Comparison of ENCODE assay signal across 8 cellular contexts in the genomic region with DNA sequence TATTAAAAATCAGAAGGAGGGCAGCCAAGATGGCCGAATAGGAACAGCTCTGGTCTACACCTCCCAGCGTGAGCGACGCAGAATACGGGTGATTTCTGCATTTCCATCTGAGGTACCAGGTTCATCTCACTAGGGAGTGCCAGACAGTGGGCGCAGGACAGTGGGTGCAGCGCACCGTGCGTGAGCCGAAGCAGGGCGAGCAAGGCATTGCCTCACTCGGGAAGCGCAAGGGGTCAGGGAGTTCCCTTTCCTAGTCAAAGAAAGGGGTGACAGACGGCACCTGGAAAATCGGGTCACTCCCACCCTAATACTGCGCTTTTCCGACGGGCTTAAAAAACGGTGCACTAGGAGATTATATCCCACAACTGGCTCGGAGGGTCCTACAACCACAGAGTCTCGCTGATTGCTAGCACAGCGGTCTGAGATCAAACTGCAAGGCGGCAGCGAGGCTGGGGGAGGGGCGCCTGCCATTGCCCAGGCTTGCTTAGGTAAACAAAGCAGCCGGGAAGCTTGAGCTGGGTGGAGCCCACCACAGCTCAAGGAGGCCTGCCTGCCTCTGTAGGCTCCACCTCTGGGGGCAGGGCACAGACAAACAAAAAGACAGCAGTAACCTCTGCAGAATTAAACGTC. TPM values are rescaled to one million over a fixed set of nuclear protein-coding genes. Genes with fewer than 3 reads are reported as not detected.
DNase-seq lines count a peak whose midpoint lies in the region; ATAC-seq, FAIRE-seq and TF ChIP-seq lines count a peak whose summit lies in the region.
"Not testable (repeated sequence)": the region's sequence is repeated elsewhere in the genome, so short reads cannot be mapped to it uniquely, and the experiment has no call there.

No MANE protein-coding gene starts in this region.

- H3K27ac ChIP-seq in A549 (peak overlapping the region; percentile 78 to 85), Panc1 (ENCODE audit: low read length) (peak overlapping the region; percentile 56)
- not testable (repeated sequence) for H3K27ac ChIP-seq in GM23338 (ENCODE audit: low read depth); H1 (ENCODE audit: low read depth, low read length); mesenchymal stem cell (ENCODE audit: low read length, poor library complexity, severe bottlenecking)

- not testable (repeated sequence) for H2BK15ac ChIP-seq in H1 (ENCODE audit: low read length); mesenchymal stem cell (ENCODE audit: low read depth, poor library complexity, severe bottlenecking)

- H3K4me1 Mint-ChIP-seq in GM23338; progenitor cell of endocrine pancreas (ENCODE audit: low read depth): not testable (repeated sequence)

- H3K27me3 Mint-ChIP-seq in GM23338 (ENCODE audit: insufficient read depth, low read depth, poor library complexity); progenitor cell of endocrine pancreas: not testable (repeated sequence)

- not testable (repeated sequence) for H3K4me1 ChIP-seq in A549; GM23338 (ENCODE audit: insufficient read depth); Panc1 (ENCODE audit: control insufficient read depth, insufficient read depth, low read length); H1 (replicated peaks in 1 of 4; ENCODE audit: control insufficient read depth in 3 of 4, insufficient read depth in 4 of 4, low read length in 3 of 4); mesenchymal stem cell (ENCODE audit: control insufficient read depth, insufficient read depth, low read depth, low read length)

- not testable (repeated sequence) for H2AFZ ChIP-seq in GM23338; H1 (ENCODE audit: low read length)
- peak overlapping the region; percentile 27 for H2AFZ ChIP-seq in mesenchymal stem cell (ENCODE audit: low read depth, low read length)

- H3K27me3 ChIP-seq in GM23338 (ENCODE audit: insufficient read depth); Panc1 (ENCODE audit: control insufficient read depth, insufficient read depth, low read length); H1 (replicated peaks in 1 of 4; ENCODE audit: control insufficient read depth in 3 of 4, extremely low read depth in 1 of 4, insufficient read depth in 3 of 4, low read length in 3 of 4); mesenchymal stem cell (ENCODE audit: control insufficient read depth in 1 of 2, insufficient read depth in 1 of 2, low read length in 2 of 2): not testable (repeated sequence)

- H3K36me3 Mint-ChIP-seq in GM23338 (ENCODE audit: low read depth): peaks cover 16% of the 10 kb centered on the region
- H3K36me3 Mint-ChIP-seq in progenitor cell of endocrine pancreas (ENCODE audit: insufficient read depth): peaks cover 12% of the 10 kb centered on the region

- intact Hi-C loops in Panc1 (cut with micrococcal nuclease; ENCODE audit: unreplicated experiment): not testable (repeated sequence)

- H4K8ac ChIP-seq in H1 (ENCODE audit: extremely low read depth, insufficient read depth, low read length): peak overlapping the region; percentile 85; the same call in 1 of the 2 replicates
- H4K8ac ChIP-seq in mesenchymal stem cell (ENCODE audit: low read length): not testable (repeated sequence)

- in situ Hi-C loops in Panc1 (cut with HindIII; ENCODE audit: low pct_unique_long_range_greater_than_20kb, low sequenced_read_pairs): not testable (repeated sequence)

- not testable (repeated sequence) for H4K91ac ChIP-seq in H1 (replicated peaks; ENCODE audit: insufficient read length, low read length); mesenchymal stem cell (ENCODE audit: low read length)

- H3K4ac ChIP-seq in H1 (replicated peaks; ENCODE audit: insufficient read length, low read depth, low read length); mesenchymal stem cell (ENCODE audit: low read depth in 1 of 2, low read length in 2 of 2): not testable (repeated sequence)

- not testable (repeated sequence) for H3K14ac ChIP-seq in H1 (ENCODE audit: insufficient read length); mesenchymal stem cell (ENCODE audit: low read length in 2 of 2)

- not testable (repeated sequence) for H3K36me3 ChIP-seq in GM23338 (ENCODE audit: insufficient read depth); Panc1 (ENCODE audit: control insufficient read depth, insufficient read depth, low read length); H1 (ENCODE audit: control insufficient read depth in 2 of 4, insufficient read depth in 4 of 4, low read length in 3 of 4); mesenchymal stem cell (ENCODE audit: control insufficient read depth in 1 of 2, insufficient read depth in 2 of 2, low read depth in 1 of 2, low read length in 2 of 2)

- WGBS in A549 (ENCODE audit: missing lambda C conversion rate): 1% methylated on average over 15 of the region's 27 CpGs
- WGBS in H1 (ENCODE audit: extremely low coverage in 1 of 2, insufficient coverage in 1 of 2, insufficient read length in 1 of 2, insufficient replicate concordance in 2 of 2, low coverage in 1 of 2, low lambda C conversion rate in 2 of 2, missing lambda C conversion rate in 1 of 2), 2 experiments: 49% methylated on average over 27 of the region's 27 CpGs; no CpG with 5 or more reads in 1 of the 2 experiments
- WGBS in mesenchymal stem cell: 62% methylated on average over 24 of the region's 27 CpGs

- H3K4me3 ChIP-seq in A549 (peak overlapping the region; percentile 56), GM23338 (0 out of 2 replicates have a peak overlapping the region, but pooled peaks have one; percentile 28), Panc1 (ENCODE audit: low read depth in 2 of 2, low read length in 2 of 2) (peak overlapping the region; percentile 40 to 53), H1 (ENCODE audit: extremely low read depth in 1 of 4, insufficient read depth in 2 of 4, low read depth in 3 of 4, low read length in 4 of 4) (peak overlapping the region; percentile 19 to 52 (median 38); a peak in 5 of 8 replicates)
- not testable (repeated sequence) for H3K4me3 ChIP-seq in mesenchymal stem cell (ENCODE audit: insufficient read depth in 1 of 2, low read depth in 1 of 2, low read length in 2 of 2)

- not testable (repeated sequence) for H4K5ac ChIP-seq in H1 (ENCODE audit: insufficient read length, low read depth, low read length)

- not testable (repeated sequence) for TF ChIP-seq CTCF in A549 (IDR thresholded peaks at IDR 0.05); GM23338 (conservative IDR thresholded peaks at IDR 0.05; ENCODE audit: low read depth in 2 of 2); Panc1 (IDR thresholded peaks at IDR 0.05); H1 (IDR thresholded peaks at IDR 0.05; ENCODE audit: control extremely low read depth in 1 of 3, insufficient read depth in 1 of 3, low read depth in 1 of 3, low read length in 3 of 3); progenitor cell of endocrine pancreas (IDR thresholded peaks at IDR 0.05; ENCODE audit: unreplicated experiment)

- TF ChIP-seq RAD21 in A549 (conservative IDR thresholded peaks at IDR 0.05 in 1 of 2, IDR thresholded peaks at IDR 0.05 in 1 of 2); H1 (IDR thresholded peaks at IDR 0.05 in 1 of 2, conservative IDR thresholded peaks at IDR 0.05 in 1 of 2; ENCODE audit: low read depth in 2 of 2, low read length in 2 of 2): not testable (repeated sequence)

- H3K56ac ChIP-seq in H1 (replicated peaks; ENCODE audit: insufficient read length, low read depth, low read length): not testable (repeated sequence)

- CTCF ChIA-PET in A549 (lab: Yijun Ruan, JAX); Panc1 (lab: Charles Lee): not testable (repeated sequence)
- CTCF ChIA-PET in H1 (lab: Charles Lee; ENCODE audit: partially characterized antibody): interaction anchor here (1.3 kb wide), 1 partner anchor 46 kb away, joined by 3 read pairs; no protein-coding TSS in a partner anchor

- not testable (repeated sequence) for H3K23me2 ChIP-seq in H1 (ENCODE audit: low read depth, low read length)

- ATAC-seq in A549, GM23338, Panc1: not testable (repeated sequence)

- H3K4me2 ChIP-seq in A549 (peak overlapping the region; percentile 83), H1 (ENCODE audit: insufficient read depth in 1 of 2, low read depth in 2 of 2, low read length in 2 of 2) (peak overlapping the region; percentile 53 to 72)
- H3K4me2 ChIP-seq in GM23338; mesenchymal stem cell (ENCODE audit: low read length, poor library complexity, severe bottlenecking): not testable (repeated sequence)

- not testable (repeated sequence) for H3K9me3 ChIP-seq in A549; Panc1 (ENCODE audit: control insufficient read depth, insufficient read depth, low read depth, low read length); H1 (ENCODE audit: insufficient read depth in 2 of 2, low read depth in 1 of 2, low read length in 1 of 2); mesenchymal stem cell (ENCODE audit: control insufficient read depth, low read length)

- not testable (repeated sequence) for H3K27ac Mint-ChIP-seq in GM23338
- H3K27ac Mint-ChIP-seq in progenitor cell of endocrine pancreas: peak overlapping the region; percentile 91

- not testable (repeated sequence) for H3K79me1 ChIP-seq in H1 (ENCODE audit: low read depth, low read length); mesenchymal stem cell (replicated peaks; ENCODE audit: low read length, poor library complexity, severe bottlenecking)

- H2AK5ac ChIP-seq in H1 (ENCODE audit: low read depth, low read length); mesenchymal stem cell (ENCODE audit: low read length, severe bottlenecking): not testable (repeated sequence)

- H2BK20ac ChIP-seq in H1 (ENCODE audit: low read length): not testable (repeated sequence)

- H3K4me3 Mint-ChIP-seq in GM23338: not testable (repeated sequence)
- peak overlapping the region; percentile 72 for H3K4me3 Mint-ChIP-seq in progenitor cell of endocrine pancreas (ENCODE audit: low read depth)

- not testable (repeated sequence) for H2BK120ac ChIP-seq in H1 (replicated peaks; ENCODE audit: low read depth, low read length); mesenchymal stem cell (ENCODE audit: low read depth, low read length)

- H2BK12ac ChIP-seq in H1 (ENCODE audit: low read depth, low read length): peak overlapping the region; percentile 60; the same call in 1 of the 2 replicates
- H2BK12ac ChIP-seq in mesenchymal stem cell (ENCODE audit: low read length in 2 of 2): not testable (repeated sequence)

- not testable (repeated sequence) for TF ChIP-seq EP300 in A549 (IDR thresholded peaks at IDR 0.05); H1 (IDR thresholded peaks at IDR 0.05; ENCODE audit: borderline replicate concordance in 1 of 2, low read depth in 2 of 2, low read length in 2 of 2)

- H3K23ac ChIP-seq in H1 (ENCODE audit: insufficient read length); mesenchymal stem cell (ENCODE audit: low read length in 2 of 2): not testable (repeated sequence)

- not testable (repeated sequence) for BruUV-seq in Panc1 (replicated peaks; lab: Mats Ljungman, UMichigan)

- H3K9ac ChIP-seq in H1 (replicated peaks in 1 of 4; ENCODE audit: extremely low read depth in 1 of 4, low read depth in 3 of 4, low read length in 3 of 4): peak overlapping the region in 1 of 4 experiments; percentile 29; a peak in 2 of 7 replicates
- not testable (repeated sequence) for H3K9ac ChIP-seq in mesenchymal stem cell (ENCODE audit: low read length)

- TF ChIP-seq POLR2A in A549 (IDR thresholded peaks at IDR 0.05; ENCODE audit: low read length); H1 (IDR thresholded peaks at IDR 0.05; ENCODE audit: control extremely low read depth in 1 of 2, low read depth in 2 of 2, low read length in 2 of 2): not testable (repeated sequence)

- POLR2A ChIA-PET in A549 (lab: Yijun Ruan, JAX): interaction anchor here (0.7 to 1.5 kb wide), 4 partner anchors 18 to 88 kb away, joined by 3 to 5 read pairs (median 4); partner anchors contain the start of gene NUDT16
- POLR2A ChIA-PET in Panc1 (lab: Charles Lee): not testable (repeated sequence)
- POLR2A ChIA-PET in H1 (lab: Charles Lee; ENCODE audit: partially characterized antibody): interaction anchor here (1.4 to 1.8 kb wide), 5 partner anchors 8 to 50 kb away, joined by 3 to 5 read pairs (median 4); partner anchors contain the start of gene NUDT16

- H2BK5ac ChIP-seq in H1 (ENCODE audit: low read depth, low read length); mesenchymal stem cell (ENCODE audit: low read depth, low read length, poor library complexity, severe bottlenecking): not testable (repeated sequence)

- not testable (repeated sequence) for FAIRE-seq in A549 (lab: Jason Lieb, UNC); H1 (lab: Jason Lieb, UNC)

- DNase-seq in A549 (ENCODE audit: low read depth in 1 of 2, low spot score in 1 of 2) (peak in 1 of 2 experiments; percentile 23), NCI-H1105 treated with DMSO at 0.1 percent for 48 hours (lab: John Stamatoyannopoulos, UW) (peak; percentile 72), NCI-H2171 treated with DMSO at 0.1 percent for 48 hours (lab: John Stamatoyannopoulos, UW) (peak; percentile 73), H1 (ENCODE audit: low read depth in 1 of 2, low spot score in 2 of 2) (peak in 1 of 2 experiments; percentile 51)
- DNase-seq in GM23338 (ENCODE audit: low spot score); Panc1 (ENCODE audit: low read depth, low spot score); mesenchymal stem cell; progenitor cell of endocrine pancreas (ENCODE audit: low spot score, unreplicated experiment): not testable (repeated sequence)

- not testable (repeated sequence) for H3K9me2 ChIP-seq in GM23338 (ENCODE audit: insufficient read depth)

- not testable (repeated sequence) for H3K79me2 ChIP-seq in GM23338 (replicated peaks; ENCODE audit: insufficient read depth); H1 (ENCODE audit: control insufficient read depth in 1 of 2, insufficient read depth in 2 of 2, low read length in 2 of 2)

- not testable (repeated sequence) for H4K20me1 ChIP-seq in GM23338 (replicated peaks; ENCODE audit: insufficient read depth); H1 (replicated peaks in 1 of 2; ENCODE audit: control insufficient read depth in 1 of 2, insufficient read depth in 2 of 2, low read length in 2 of 2)

- not testable (repeated sequence) for H3F3A ChIP-seq in GM23338 (replicated peaks; ENCODE audit: low read depth)

- H3K9me3 Mint-ChIP-seq in GM23338: peaks cover 25% of the 10 kb centered on the region
- not testable (repeated sequence) for H3K9me3 Mint-ChIP-seq in progenitor cell of endocrine pancreas (ENCODE audit: low read depth)

- H3K18ac ChIP-seq in H1 (ENCODE audit: extremely low read depth, low read length); mesenchymal stem cell (ENCODE audit: low read depth in 1 of 2, low read length in 2 of 2): not testable (repeated sequence)

RNA-seq across cellular contexts. Expression of gene NUDT16, which starts 50.0 kb away (rescaled TPM):
- polyA plus RNA-seq in A549 (2011; rRNA removed): 5.6 and 8.2 TPM in 2 replicates
- polyA plus RNA-seq in A549 (2012; cell fraction: cytosol; rRNA removed): 3.6 and 4.8 TPM in 2 replicates
- polyA plus RNA-seq in A549 (2012; cell fraction: nucleus; rRNA removed): 4.3 TPM in 2 replicates
- polyA plus RNA-seq in A549 (2017; fragmentation: RNase III; extraction: RNeasy Plus Mini Kit Qiagen cat#74134 plus additional on column Dnase treatment): 9.2 to 11.2 TPM (median 10.7 TPM) in 3 replicates
- polyA minus RNA-seq in A549 (2011; rRNA and poly(A)+ RNA removed): 3.6 and 4.2 TPM in 2 replicates
- 14.6 and 15.4 TPM in 2 replicates for total RNA-seq in GM23338 (2014; rRNA removed; shearing (Covaris generic))
- polyA plus RNA-seq in GM23338 (2016; fragmentation: Nextera tagmentation; extraction: Ambion mirVana): 9.5 and 10.0 TPM in 2 replicates
- 12.5 TPM for total RNA-seq in Panc1 (2021; ENCODE audit: unreplicated experiment)
- 14.9 TPM for polyA plus RNA-seq in Panc1 (2012; ENCODE audit: insufficient read length)
- 18.3 and 19.1 TPM in 2 replicates for total RNA-seq in H1 (2021; fragmentation: NEBNext Ultra II Directional; extraction: Animal tissue kit (Norgen Biotek cat#: 25700))
- polyA plus RNA-seq in H1 (2011; rRNA removed): 8.5 and 12.2 TPM in 2 replicates
- polyA plus RNA-seq in H1 (2011; cell fraction: cytosol; rRNA removed): 12.4 TPM
- 14.4 TPM for polyA plus RNA-seq in H1 (2011; cell fraction: nucleus; rRNA removed)
- 15.8 to 21.9 TPM (median 18.7 TPM) in 4 replicates for polyA plus RNA-seq in H1 (2012, experiment 1 of 2)
- polyA plus RNA-seq in H1 (2012, experiment 2 of 2): 3.5 TPM
- 11.3 TPM for polyA plus RNA-seq in H1 (2013, experiment 1 of 2)
- polyA plus RNA-seq in H1 (2013, experiment 2 of 2): 11.2 TPM
- 9.5 and 11.0 TPM in 2 replicates for polyA minus RNA-seq in H1 (2011; rRNA and poly(A)+ RNA removed)
- 11.1 TPM for polyA minus RNA-seq in H1 (2011; cell fraction: cytosol; rRNA and poly(A)+ RNA removed)
- polyA minus RNA-seq in H1 (2011; cell fraction: nucleus; rRNA and poly(A)+ RNA removed): 19.6 TPM
- 9.2 TPM for polyA plus RNA-seq in mesenchymal stem cell (2013, experiment 1 of 2)
- 8.6 TPM for polyA plus RNA-seq in mesenchymal stem cell (2013, experiment 2 of 2)
- 24.6 and 25.1 TPM in 2 replicates for total RNA-seq in progenitor cell of endocrine pancreas
